ENCODE assay signal across 1 cellular context in genomic region chr17:36731091-36731490, GRCh38.
TF ChIP-seq lines count a peak whose summit lies in the region.

No MANE protein-coding gene starts in this region.

TF ChIP-seq in SK-N-SH treated with all-trans-retinoic acid at 6 μM for 48 hours, 23 proteins besides CTCF, POLR2A, EP300 and RAD21 (continued from another document):
- TF ChIP-seq POU6F1 (CRISPR knock-in tag; IDR thresholded peaks at IDR 0.05; ENCODE audit: borderline replicate concordance, low read depth) (no peak), ZNF565 (CRISPR knock-in tag; conservative IDR thresholded peaks at IDR 0.05; ENCODE audit: low read depth) (no peak), RARB (CRISPR knock-in tag; IDR thresholded peaks at IDR 0.05) (no peak)
- TF ChIP-seq, protein P1, sequence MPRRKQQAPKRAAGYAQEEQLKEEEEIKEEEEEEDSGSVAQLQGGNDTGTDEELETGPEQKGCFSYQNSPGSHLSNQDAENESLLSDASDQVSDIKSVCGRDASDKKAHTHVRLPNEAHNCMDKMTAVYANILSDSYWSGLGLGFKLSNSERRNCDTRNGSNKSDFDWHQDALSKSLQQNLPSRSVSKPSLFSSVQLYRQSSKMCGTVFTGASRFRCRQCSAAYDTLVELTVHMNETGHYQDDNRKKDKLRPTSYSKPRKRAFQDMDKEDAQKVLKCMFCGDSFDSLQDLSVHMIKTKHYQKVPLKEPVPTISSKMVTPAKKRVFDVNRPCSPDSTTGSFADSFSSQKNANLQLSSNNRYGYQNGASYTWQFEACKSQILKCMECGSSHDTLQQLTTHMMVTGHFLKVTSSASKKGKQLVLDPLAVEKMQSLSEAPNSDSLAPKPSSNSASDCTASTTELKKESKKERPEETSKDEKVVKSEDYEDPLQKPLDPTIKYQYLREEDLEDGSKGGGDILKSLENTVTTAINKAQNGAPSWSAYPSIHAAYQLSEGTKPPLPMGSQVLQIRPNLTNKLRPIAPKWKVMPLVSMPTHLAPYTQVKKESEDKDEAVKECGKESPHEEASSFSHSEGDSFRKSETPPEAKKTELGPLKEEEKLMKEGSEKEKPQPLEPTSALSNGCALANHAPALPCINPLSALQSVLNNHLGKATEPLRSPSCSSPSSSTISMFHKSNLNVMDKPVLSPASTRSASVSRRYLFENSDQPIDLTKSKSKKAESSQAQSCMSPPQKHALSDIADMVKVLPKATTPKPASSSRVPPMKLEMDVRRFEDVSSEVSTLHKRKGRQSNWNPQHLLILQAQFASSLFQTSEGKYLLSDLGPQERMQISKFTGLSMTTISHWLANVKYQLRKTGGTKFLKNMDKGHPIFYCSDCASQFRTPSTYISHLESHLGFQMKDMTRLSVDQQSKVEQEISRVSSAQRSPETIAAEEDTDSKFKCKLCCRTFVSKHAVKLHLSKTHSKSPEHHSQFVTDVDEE (CRISPR knock-in tag; IDR thresholded peaks at IDR 0.05), result no peak
- TF ChIP-seq, protein P2, sequence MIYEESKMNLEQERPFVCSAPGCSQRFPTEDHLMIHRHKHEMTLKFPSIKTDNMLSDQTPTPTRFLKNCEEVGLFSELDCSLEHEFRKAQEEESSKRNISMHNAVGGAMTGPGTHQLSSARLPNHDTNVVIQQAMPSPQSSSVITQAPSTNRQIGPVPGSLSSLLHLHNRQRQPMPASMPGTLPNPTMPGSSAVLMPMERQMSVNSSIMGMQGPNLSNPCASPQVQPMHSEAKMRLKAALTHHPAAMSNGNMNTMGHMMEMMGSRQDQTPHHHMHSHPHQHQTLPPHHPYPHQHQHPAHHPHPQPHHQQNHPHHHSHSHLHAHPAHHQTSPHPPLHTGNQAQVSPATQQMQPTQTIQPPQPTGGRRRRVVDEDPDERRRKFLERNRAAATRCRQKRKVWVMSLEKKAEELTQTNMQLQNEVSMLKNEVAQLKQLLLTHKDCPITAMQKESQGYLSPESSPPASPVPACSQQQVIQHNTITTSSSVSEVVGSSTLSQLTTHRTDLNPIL (CRISPR knock-in tag; IDR thresholded peaks at IDR 0.05; ENCODE audit: low read depth), result no peak
